ENCODE assay signal across 12 cellular contexts in genomic region chr3:111910806-111911205, GRCh38. TPM values are rescaled to one million over a fixed set of nuclear protein-coding genes. Genes with fewer than 3 reads are reported as not detected.
DNase-seq lines count a peak whose midpoint lies in the region; ATAC-seq, FAIRE-seq and TF ChIP-seq lines count a peak whose summit lies in the region.
"Had no signal": no experiment of that assay in that cellular context is flagged by ENCODE, and none has a peak within 500 bp of the region (broad histone marks: within the 10 kb centered on the region; RNA-seq: fewer than 3 reads in every experiment).

No MANE protein-coding gene starts in this region.

- no peak overlapping the region for H3K27ac ChIP-seq in pancreas
- H3K27ac ChIP-seq in stomach, result peak overlapping the region in 2 of 5 donors; percentile 15 to 24
- H3K27ac ChIP-seq: C4-2B had no signal

- H3K9me3 ChIP-seq in pancreas (no peaks in the 10 kb centered on the region), stomach (no peaks in the 10 kb centered on the region)

- no peak for FAIRE-seq in pancreas (lab: Jason Lieb, UNC)
- FAIRE-seq: islet of Langerhans had no signal

- H3K27me3 ChIP-seq in pancreas, result no peaks in the 10 kb centered on the region
- no peaks in the 10 kb centered on the region for H3K27me3 ChIP-seq in stomach

- TF ChIP-seq EP300 in stomach (IDR thresholded peaks at IDR 0.05), result no peak

- ATAC-seq in SK-N-SH treated with all-trans-retinoic acid at 6 μM for 48 hours, result peak; percentile 68
- ATAC-seq in pancreas, result peak in 3 of 4 donors; percentile 50 to 66 (median 56)
- ATAC-seq in HG03139 (IDR thresholded peaks at IDR 0.05; ENCODE audit: unreplicated experiment), result no peak
- ATAC-seq: activated T-cell treated with anti-CD3 and anti-CD28 coated beads, Interleukin-2, amount 50 U/mL, for 72 hours had no signal

- H3K4me3 ChIP-seq in pancreas, result no peak overlapping the region
- no peak overlapping the region for H3K4me3 ChIP-seq in stomach

- no peak for TF ChIP-seq POLR2A in stomach (IDR thresholded peaks at IDR 0.05)

- TF ChIP-seq CTCF in pancreas (IDR thresholded peaks at IDR 0.05), result no peak
- no peak for TF ChIP-seq CTCF in stomach (IDR thresholded peaks at IDR 0.05)

- WGBS in pancreas, 2 donors, result 31 to 38% methylated on average over 2 of the region's 2 CpGs
- WGBS in stomach, 5 donors, result 4 to 12% (median 10%) methylated on average over 2 of the region's 2 CpGs

- DNase-seq in Ammon's horn (ENCODE audit: low spot score) (peak; percentile 26), glomerular visceral epithelial cell (ENCODE audit: extremely low spot score) (peak; percentile 37), pancreas (no peak), stomach (no peak), GDM1 (lab: John Stamatoyannopoulos, UW) (no peak)
- no peak for DNase-seq in activated naive CD4-positive, alpha-beta T cell treated with anti-CD3 and anti-CD28 coated beads, Interleukin-2, amount 50 U/mL, for 16 hours
- DNase-seq: activated T-cell treated with anti-CD3 and anti-CD28 coated beads, Interleukin-2, amount 50 U/mL, for 72 hours; stimulated activated naive CD4-positive, alpha-beta T cell treated with Interleukin-2 at 50 U/mL for 16 hours had no signal

- H3K36me3 ChIP-seq in pancreas (no peaks in the 10 kb centered on the region), stomach (peaks cover 0 to 24% (median 18%) of the 10 kb centered on the region in 4 donors)

- intact Hi-C loops in pancreas (cut with DNase I), result no loop called here
- intact Hi-C loops in stomach (cut with DNase I; ENCODE audit: low total_unique reads), result no loop called here

- H3K4me1 ChIP-seq in pancreas (no peaks in the 10 kb centered on the region), stomach (peaks cover 7 to 38% (median 16%) of the 10 kb centered on the region in 4 donors)

TF ChIP-seq in SK-N-SH treated with all-trans-retinoic acid at 6 μM for 48 hours, 23 proteins besides CTCF, POLR2A, EP300 and RAD21:
- TF ChIP-seq PPARA (CRISPR knock-in tag; IDR thresholded peaks at IDR 0.05; ENCODE audit: borderline replicate concordance) (no peak), TCF4 (CRISPR knock-in tag; IDR thresholded peaks at IDR 0.05; ENCODE audit: borderline replicate concordance) (no peak), TOX (CRISPR knock-in tag; IDR thresholded peaks at IDR 0.05; ENCODE audit: borderline replicate concordance) (no peak), ISL1 (CRISPR knock-in tag; IDR thresholded peaks at IDR 0.05) (no peak), CSDC2 (CRISPR knock-in tag; IDR thresholded peaks at IDR 0.05) (no peak), PATZ1 (CRISPR knock-in tag; IDR thresholded peaks at IDR 0.05; ENCODE audit: borderline replicate concordance) (no peak), CSRNP3 (CRISPR knock-in tag; IDR thresholded peaks at IDR 0.05) (no peak), ZC3H10 (CRISPR knock-in tag; IDR thresholded peaks at IDR 0.05) (no peak), POU6F1 (CRISPR knock-in tag; IDR thresholded peaks at IDR 0.05; ENCODE audit: borderline replicate concordance, low read depth) (no peak), ESRRG (CRISPR knock-in tag; IDR thresholded peaks at IDR 0.05) (no peak), SNAI2 (CRISPR knock-in tag; IDR thresholded peaks at IDR 0.05) (no peak), ZFP3 (CRISPR knock-in tag; IDR thresholded peaks at IDR 0.05) (no peak), ZFP30 (CRISPR knock-in tag; IDR thresholded peaks at IDR 0.05) (no peak), BACH2 (CRISPR knock-in tag; IDR thresholded peaks at IDR 0.05; ENCODE audit: borderline replicate concordance) (no peak), ZNF8 (CRISPR knock-in tag; IDR thresholded peaks at IDR 0.05) (no peak), RARB (CRISPR knock-in tag; IDR thresholded peaks at IDR 0.05) (no peak), TSHZ2 (CRISPR knock-in tag; IDR thresholded peaks at IDR 0.05) (no peak), GLIS3 (CRISPR knock-in tag; IDR thresholded peaks at IDR 0.05) (no peak), ZNF70 (CRISPR knock-in tag; IDR thresholded peaks at IDR 0.05) (no peak), ZNF565 (CRISPR knock-in tag; conservative IDR thresholded peaks at IDR 0.05; ENCODE audit: low read depth) (no peak)

RNA-seq across cellular contexts. Expression of gene PHLDB2, which starts 51.7 kb away (rescaled TPM):
- total RNA-seq in pancreas (10 to 100 TPM; 10.8 to 36.7 (median 15.1) TPM), stomach (100 to 1,000 TPM in 2 of 5 donors, 10 to 100 TPM in 3; 13.0 to 149 (median 83.3) TPM)
- polyA plus RNA-seq in pancreas (10 to 100 TPM; 13.5 to 22.6 TPM), stomach (10 to 100 TPM; 10.6 to 17.3 (median 13.3) TPM)

Comparison
In these comparisons a context has a peak if more than half of its experiments do, and no peak if none do; other contexts are left out.
1. DNase-seq: peak in Ammon's horn (single experiment) and glomerular visceral epithelial cell (single experiment); none in pancreas (0 of 6), stomach (single experiment), GDM1 (single experiment) and activated naive CD4-positive, alpha-beta T cell treated with anti-CD3 and anti-CD28 coated beads, Interleukin-2, amount 50 U/mL, for 16 hours (single experiment).